37 cellular contexts compared by ENCODE assay signal in genomic region chr1:109598156-109598555, GRCh38. TPM values are rescaled to one million over a fixed set of nuclear protein-coding genes. Genes with fewer than 3 reads are reported as not detected.
"Had no signal": no experiment of that assay in that cellular context is flagged by ENCODE, and none has a peak within 500 bp of the region (broad histone marks: within the 10 kb centered on the region; RNA-seq: fewer than 3 reads in every experiment).

No MANE protein-coding gene starts in this region.

- H3K27me3 Mint-ChIP-seq: activated B cell treated with CpG ODN at 0.5 μM for 24 hours; activated CD4-positive, alpha-beta memory T cell treated with anti-CD3 and anti-CD28 coated beads for 36 hours had no signal

- H3K9me3 ChIP-seq: adrenal gland, MG63 had no signal

- H3K4me1 Mint-ChIP-seq: activated B cell treated with CpG ODN at 0.5 μM for 24 hours had no signal

- H3K4me1 ChIP-seq: adrenal gland had no signal

- DNase-seq: activated B cell treated with CpG ODN at 0.5 μM for 24 hours; activated CD4-positive, alpha-beta memory T cell treated with anti-CD3 and anti-CD28 coated beads for 36 hours; activated CD4-positive, alpha-beta T cell treated with anti-CD3 and anti-CD28 coated beads for 4 hours; activated CD4-positive, alpha-beta T cell treated with anti-CD3 and anti-CD28 coated beads, Interleukin-2, amount 50 U/mL, for 1 hour; activated CD4-positive, CD25-positive, alpha-beta regulatory T cell treated with anti-CD3 and anti-CD28 coated beads, Interleukin-2, amount 50 U/mL, for 72 hours; activated CD8-positive, alpha-beta memory T cell treated with anti-CD3 and anti-CD28 coated beads, Interleukin-2, amount 50 U/mL, for 4 hours; activated effector memory CD4-positive, alpha-beta T cell treated with Interleukin-2 at 50 U/mL for 16 hours; activated naive CD4-positive, alpha-beta T cell; activated T-cell treated with anti-CD3 and anti-CD28 coated beads for 4 hours; activated T-cell treated with anti-CD3 and anti-CD28 coated beads, Interleukin-2, amount 50 U/mL, for 48 hours; adrenal gland; anterior cingulate cortex; brain microvascular endothelial cell; central memory CD4-positive, alpha-beta T cell; KG1; MG63; MV-4-11; NCI-H1092; NCI-H1436 treated with DMSO at 0.1 percent for 48 hours; NCI-H1694 treated with DMSO at 0.1 percent for 48 hours; NCI-H2029; NCI-H345; NCI-H526; NCI-H748 treated with DMSO at 0.1 percent for 48 hours; NK-92 treated with Interleukin-12 subunit alpha and Interleukin-12 subunit beta, amount 100 ng/mL, for 24 hours; SIG-M5; SW 1271 had no signal

- H3K27ac Mint-ChIP-seq: activated B cell treated with CpG ODN at 0.5 μM for 24 hours; activated CD4-positive, alpha-beta memory T cell treated with anti-CD3 and anti-CD28 coated beads for 36 hours; T-helper 2 cell treated with Interferon-gamma antibody and Interleukin-4, amounts not matched to agents 5 μg/mL and 100 μg/mL, for 36 hours had no signal

- ATAC-seq: activated naive CD4-positive, alpha-beta T cell treated with anti-CD3 and anti-CD28 coated beads, Interleukin-2, amount 50 U/mL, for 72 hours; Right ventricle myocardium inferior had no signal

- H3K4me3 ChIP-seq: adrenal gland, MG63, PC-9 had no signal

- H3K27me3 ChIP-seq: adrenal gland, brain microvascular endothelial cell, MG63 had no signal

- FAIRE-seq: RCC 7860 had no signal

- H3K27ac ChIP-seq: adrenal gland, brain microvascular endothelial cell, PC-9, RWPE1 had no signal

- H3K4me3 Mint-ChIP-seq: activated B cell treated with CpG ODN at 0.5 μM for 24 hours; activated CD4-positive, alpha-beta memory T cell treated with anti-CD3 and anti-CD28 coated beads for 36 hours; T-helper 2 cell treated with Interferon-gamma antibody and Interleukin-4, amounts not matched to agents 5 μg/mL and 100 μg/mL, for 36 hours had no signal

RNA-seq across cellular contexts. Expression of gene GNAT2, which starts 21.3 kb away (rescaled TPM):
- total RNA-seq: activated B cell treated with CpG ODN at 0.5 μM for 24 hours; cerebellum; NCI-H460; Right ventricle myocardium inferior; T-helper 1 cell treated with Interleukin-12 subunit alpha and Interleukin-12 subunit beta and Interleukin-4 antibody, amounts not matched to agents 30 ng/mL and 1 ng/mL, for 36 hours had no signal

RNA-seq across cellular contexts. Expression of gene GPR61, which starts 58.5 kb away (rescaled TPM):
- total RNA-seq: activated B cell treated with CpG ODN at 0.5 μM for 24 hours, OCI-LY7, PC-9, Right ventricle myocardium inferior had no signal
